ENCODE assay signal across 20 cellular contexts in genomic region chr4:178081931-178082330, GRCh38.
"Had no signal": no experiment of that assay in that cellular context is flagged by ENCODE, and none has a peak within 500 bp of the region (broad histone marks: within the 10 kb centered on the region; RNA-seq: fewer than 3 reads in every experiment).

No MANE protein-coding gene starts in this region.

- ATAC-seq: effector memory CD8-positive, alpha-beta T cell; foreskin keratinocyte; gastroesophageal sphincter; heart left ventricle; left lung; left ventricle myocardium superior; lower lobe of right lung; naive thymus-derived CD4-positive, alpha-beta T cell had no signal

- H3K4me1 ChIP-seq: colonic mucosa, esophagus muscularis mucosa, foreskin keratinocyte, gastroesophageal sphincter, heart left ventricle, left lung, lower lobe of right lung had no signal

- H3K27ac ChIP-seq: colonic mucosa, esophagus muscularis mucosa, foreskin keratinocyte, gastroesophageal sphincter, heart left ventricle, hepatocyte, left lung, lower lobe of right lung had no signal

- H3K79me2 ChIP-seq: hepatocyte had no signal

- H3K9me3 ChIP-seq: colonic mucosa, esophagus muscularis mucosa, gastroesophageal sphincter, left lung, lower lobe of right lung had no signal

- H3K36me3 ChIP-seq: colonic mucosa, esophagus muscularis mucosa, gastroesophageal sphincter, heart left ventricle, left lung, lower lobe of right lung had no signal

- H3K4me3 ChIP-seq: colonic mucosa, esophagus muscularis mucosa, gastroesophageal sphincter, heart left ventricle, hepatocyte, left lung, lower lobe of right lung had no signal

- FAIRE-seq: endothelial cell of umbilical vein, islet of Langerhans, kidney had no signal

- H3K4me2 ChIP-seq: hepatocyte had no signal

- DNase-seq: colonic mucosa; cortex of kidney; effector CD8-positive, alpha-beta T cell; effector memory CD8-positive, alpha-beta T cell; foreskin keratinocyte; heart left ventricle; hypothalamus; kidney; kidney glomerular epithelial cell; left lung; left ventricle myocardium superior; lower lobe of right lung; mesenchymal stem cell; midbrain; naive thymus-derived CD4-positive, alpha-beta T cell had no signal

- H3K27me3 ChIP-seq: colonic mucosa, esophagus muscularis mucosa, foreskin keratinocyte, gastroesophageal sphincter, heart left ventricle, hepatocyte, left lung had no signal
